ENCODE assay signal across 12 cellular contexts in the genomic region with DNA sequence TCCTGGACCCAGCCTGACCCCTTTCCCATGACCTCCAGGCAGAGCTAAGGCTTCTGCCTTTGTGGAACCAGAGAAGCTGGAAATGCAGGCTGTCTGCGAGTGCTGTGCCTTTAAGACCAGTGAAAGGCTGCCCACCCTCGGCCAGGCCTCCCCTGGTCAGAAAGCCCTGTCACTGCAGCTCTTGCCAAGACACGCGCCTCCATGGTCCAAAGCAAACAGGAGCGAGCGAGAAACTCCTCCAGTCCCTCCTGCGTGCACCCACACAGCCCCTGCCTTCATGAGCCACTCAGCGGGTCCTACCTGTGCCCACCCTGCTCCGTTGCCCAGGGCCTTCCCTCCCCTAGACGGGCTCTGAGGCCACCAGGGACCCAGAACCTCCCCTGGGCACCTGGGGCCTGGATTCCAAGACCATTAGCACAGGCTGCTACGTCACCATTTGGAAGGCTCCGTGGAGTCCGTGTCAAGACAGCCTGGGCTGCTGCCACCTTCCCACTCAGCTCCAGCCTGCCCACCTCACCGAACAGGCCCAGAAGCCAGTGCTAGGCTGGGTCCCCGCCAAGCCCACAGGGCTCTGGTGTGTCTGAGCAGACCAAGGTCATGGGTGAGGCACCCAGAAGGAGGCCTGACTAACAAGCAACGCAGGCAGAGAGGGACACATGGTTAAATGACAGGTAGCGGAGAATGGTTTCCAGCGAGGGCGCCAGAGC.
DNase-seq lines count a peak whose midpoint lies in the region; ATAC-seq and TF ChIP-seq lines count a peak whose summit lies in the region.
"Had no signal": no experiment of that assay in that cellular context is flagged by ENCODE, and none has a peak within 500 bp of the region (broad histone marks: within the 10 kb centered on the region; RNA-seq: fewer than 3 reads in every experiment).

No MANE protein-coding gene starts in this region.

- TF ChIP-seq POLR2A in transverse colon (IDR thresholded peaks at IDR 0.05), result no peak

- TF ChIP-seq CTCF in WTC11 (IDR thresholded peaks at IDR 0.05) (no peak), fibroblast of pulmonary artery (IDR thresholded peaks at IDR 0.05; ENCODE audit: low read length, missing control alignments) (no peak), transverse colon (IDR thresholded peaks at IDR 0.05) (no peak)
- no peak for TF ChIP-seq CTCF in CD8-positive, alpha-beta T cell (IDR thresholded peaks at IDR 0.05)

- peaks cover 22 to 40% (median 24%) of the 10 kb centered on the region in 4 donors for H3K4me1 ChIP-seq in transverse colon
- no peaks in the 10 kb centered on the region for H3K4me1 ChIP-seq in effector memory CD4-positive, alpha-beta T cell (ENCODE audit: control insufficient read depth, insufficient read depth, low read length, poor library complexity, severe bottlenecking)
- no peaks in the 10 kb centered on the region for H3K4me1 ChIP-seq in CD8-positive, alpha-beta T cell (ENCODE audit: insufficient read depth, low read length)

- H3K9me3 ChIP-seq in transverse colon, result no peaks in the 10 kb centered on the region
- H3K9me3 ChIP-seq in effector memory CD4-positive, alpha-beta T cell (ENCODE audit: control insufficient read depth, low read length), result no peaks in the 10 kb centered on the region
- H3K9me3 ChIP-seq in CD8-positive, alpha-beta T cell (ENCODE audit: low read length), result no peaks in the 10 kb centered on the region

- no peak overlapping the region for H3K4me3 ChIP-seq in fibroblast of pulmonary artery (replicated peaks; ENCODE audit: low read depth, low read length)
- no peak overlapping the region for H3K4me3 ChIP-seq in transverse colon
- no peak overlapping the region for H3K4me3 ChIP-seq in effector memory CD4-positive, alpha-beta T cell (ENCODE audit: insufficient read depth, low read depth, low read length, poor library complexity, severe bottlenecking)
- H3K4me3 ChIP-seq in CD8-positive, alpha-beta T cell (ENCODE audit: low read depth, low read length), result no peak overlapping the region

- CTCF ChIA-PET in WTC11 (lab: Charles Lee), result interaction anchor here (0.8 to 3.0 kb wide), 12 partner anchors 10 to 95 kb away, joined by 3 to 27 read pairs (median 4); no protein-coding TSS in a partner anchor
- CTCF ChIA-PET in CD8-positive, alpha-beta T cell (lab: Charles Lee), result no interaction called here

- in situ Hi-C loops in transverse colon (cut with MboI; ENCODE audit: low pct_ligation_motif_present in 1 of 4, low pct_unique_long_range_greater_than_20kb in 1 of 4, low sequenced_read_pairs in 3 of 4), result no loop called here

- H3K27ac Mint-ChIP-seq in WTC11, result no peak overlapping the region
- H3K27ac Mint-ChIP-seq in CD8-positive, alpha-beta T cell, result no peak overlapping the region
- H3K27ac Mint-ChIP-seq: activated naive CD8-positive, alpha-beta T cell had no signal

- no peak for DNase-seq in WTC11 (ENCODE audit: low spot score)
- DNase-seq in fibroblast of pulmonary artery (ENCODE audit: low read depth), result peak; percentile 61
- peak; percentile 61 for DNase-seq in mucosa of gallbladder (ENCODE audit: low spot score)
- DNase-seq in transverse colon, result peak; percentile 60
- DNase-seq in AML-193 (lab: John Stamatoyannopoulos, UW), result no peak
- no peak for DNase-seq in effector memory CD4-positive, alpha-beta T cell
- DNase-seq in CD8-positive, alpha-beta T cell, result no peak
- DNase-seq: NCI-H345; stimulated activated CD4-positive, alpha-beta T cell treated with anti-CD3 and anti-CD28 coated beads, Interleukin-4, amount 100 ng/mL, for 4 hours; T1000 had no signal

- no peaks in the 10 kb centered on the region for H3K36me3 Mint-ChIP-seq in WTC11
- no peaks in the 10 kb centered on the region for H3K36me3 Mint-ChIP-seq in CD8-positive, alpha-beta T cell
- H3K36me3 Mint-ChIP-seq: activated naive CD8-positive, alpha-beta T cell had no signal

- H3K27me3 Mint-ChIP-seq in WTC11 (ENCODE audit: low read depth), result no peaks in the 10 kb centered on the region
- H3K27me3 Mint-ChIP-seq in CD8-positive, alpha-beta T cell (ENCODE audit: low read depth), result no peaks in the 10 kb centered on the region
- H3K27me3 Mint-ChIP-seq: activated naive CD8-positive, alpha-beta T cell had no signal

- no peak for TF ChIP-seq EP300 in transverse colon (IDR thresholded peaks at IDR 0.05; ENCODE audit: low read depth)

- H3K27ac ChIP-seq in transverse colon, result peak overlapping the region; percentile 69 to 85 (median 76)
- no peak overlapping the region for H3K27ac ChIP-seq in effector memory CD4-positive, alpha-beta T cell (ENCODE audit: insufficient read depth, low read length, poor library complexity, severe bottlenecking)
- H3K27ac ChIP-seq in CD8-positive, alpha-beta T cell (ENCODE audit: low read depth, low read length), result no peak overlapping the region

- H3K27me3 ChIP-seq in transverse colon, result no peaks in the 10 kb centered on the region
- no peaks in the 10 kb centered on the region for H3K27me3 ChIP-seq in effector memory CD4-positive, alpha-beta T cell (replicated peaks; ENCODE audit: control insufficient read depth, insufficient read depth, low read length, poor library complexity, severe bottlenecking)
- no peaks in the 10 kb centered on the region for H3K27me3 ChIP-seq in CD8-positive, alpha-beta T cell (ENCODE audit: insufficient read depth, low read length)

- ATAC-seq in WTC11, result no peak
- ATAC-seq in HG02678 (IDR thresholded peaks at IDR 0.05; ENCODE audit: unreplicated experiment), result no peak
- ATAC-seq in CD8-positive, alpha-beta T cell, result no peak

- WGBS in transverse colon (ENCODE audit: low coverage in 1 of 2), 2 donors, result 78% methylated on average over 19 of the region's 19 CpGs; no CpG with 5 or more reads in 1 of the 2 donors

- H3K9me3 Mint-ChIP-seq in WTC11, result no peaks in the 10 kb centered on the region
- H3K9me3 Mint-ChIP-seq in CD8-positive, alpha-beta T cell, result no peaks in the 10 kb centered on the region

- POLR2A ChIA-PET in WTC11 (lab: Charles Lee), result interaction anchor here (0.6 to 2.4 kb wide), 2 partner anchors 23 to 49 kb away, joined by 4 to 12 read pairs; no protein-coding TSS in a partner anchor
- POLR2A ChIA-PET in CD8-positive, alpha-beta T cell (lab: Charles Lee), result no interaction called here

- H3K36me3 ChIP-seq in transverse colon, result no peaks in the 10 kb centered on the region
- H3K36me3 ChIP-seq in effector memory CD4-positive, alpha-beta T cell (ENCODE audit: control insufficient read depth, insufficient read depth, low read length), result no peaks in the 10 kb centered on the region
- no peaks in the 10 kb centered on the region for H3K36me3 ChIP-seq in CD8-positive, alpha-beta T cell (ENCODE audit: insufficient read depth, low read length)

- intact Hi-C loops in transverse colon (cut with DNase I; ENCODE audit: low total_unique reads), result no loop called here
- intact Hi-C loops in CD8-positive, alpha-beta T cell (cut with DNase I, micrococcal nuclease), result no loop called here

- peaks cover 51% of the 10 kb centered on the region for H3K4me1 Mint-ChIP-seq in WTC11
- H3K4me1 Mint-ChIP-seq in CD8-positive, alpha-beta T cell (ENCODE audit: low read depth), result no peaks in the 10 kb centered on the region

- no peak overlapping the region for H3K4me3 Mint-ChIP-seq in WTC11
- H3K4me3 Mint-ChIP-seq in CD8-positive, alpha-beta T cell, result no peak overlapping the region
- H3K4me3 Mint-ChIP-seq: activated naive CD8-positive, alpha-beta T cell had no signal

TF ChIP-seq in WTC11, 78 proteins besides CTCF, POLR2A, EP300 and RAD21:
- TF ChIP-seq ZBTB21 (CRISPR knock-in tag; IDR thresholded peaks at IDR 0.05; ENCODE audit: borderline replicate concordance) (peak; percentile 49; the same call in 1 of the 2 replicates), TEAD4 (CRISPR knock-in tag; IDR thresholded peaks at IDR 0.05) (0 out of 2 replicates have a peak, but pooled peaks have one; percentile 18), ZNF263 (CRISPR knock-in tag; IDR thresholded peaks at IDR 0.05; ENCODE audit: low read depth) (no peak), FOXK1 (CRISPR knock-in tag; IDR thresholded peaks at IDR 0.05) (no peak)

Comparison
In these comparisons a context has a peak if more than half of its experiments do, and no peak if none do; other contexts are left out.
1. DNase-seq: peak in fibroblast of pulmonary artery (single experiment), mucosa of gallbladder (single experiment) and transverse colon (single experiment); none in WTC11 (single experiment), AML-193 (0 of 2), effector memory CD4-positive, alpha-beta T cell (0 of 3) and CD8-positive, alpha-beta T cell (0 of 7).
2. H3K27ac ChIP-seq: peak in transverse colon (4 of 4); none in effector memory CD4-positive, alpha-beta T cell (single experiment) and CD8-positive, alpha-beta T cell (single experiment).